8 cellular contexts compared by ENCODE assay signal in the genomic region with DNA sequence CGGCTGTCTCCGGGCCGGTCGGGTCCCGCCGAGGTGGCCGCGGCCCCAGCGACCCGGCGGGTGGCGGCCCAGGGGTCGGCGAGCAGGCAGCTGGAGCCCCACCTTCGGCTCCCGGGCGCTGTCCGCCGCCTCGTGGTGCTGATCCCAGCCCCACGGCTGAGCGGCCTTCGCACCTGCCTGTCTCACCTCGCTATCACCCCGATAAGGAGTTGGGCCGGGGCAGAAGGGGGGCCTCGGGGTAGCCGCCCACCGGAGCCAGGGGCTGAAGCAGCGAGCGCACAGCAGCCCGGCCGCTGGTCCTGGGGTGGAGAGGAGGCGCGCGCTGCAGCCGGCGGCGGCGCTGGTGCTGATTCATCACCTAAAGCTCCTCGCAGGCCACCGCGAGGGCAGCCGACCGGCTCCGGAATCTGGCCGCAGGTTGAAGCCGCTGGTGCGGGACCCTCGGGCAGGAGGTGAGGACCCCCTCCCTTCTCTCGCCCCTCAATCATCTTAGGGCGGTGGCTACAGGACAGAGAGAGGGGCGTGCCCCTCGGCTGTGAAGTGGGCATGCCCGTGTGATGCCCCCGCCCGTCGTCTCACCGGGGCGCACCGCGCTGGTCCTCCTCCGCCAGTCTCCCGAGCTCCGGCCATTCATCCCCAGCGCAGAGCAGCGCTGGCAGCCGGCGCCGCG.
A peak's percentile ranks its signal among the peaks of the same experiment; 100 is the strongest.
DNase-seq lines count a peak whose midpoint lies in the region; ATAC-seq and TF ChIP-seq lines count a peak whose summit lies in the region.

No MANE protein-coding gene starts in this region.

- H3K27me3 ChIP-seq in parathyroid adenoma (ENCODE audit: control insufficient read depth, insufficient read depth, low read length): no peaks in the 10 kb centered on the region

- H3K36me3 ChIP-seq in parathyroid adenoma (ENCODE audit: control insufficient read depth, insufficient read depth, low read length): no peaks in the 10 kb centered on the region

- H2AFZ ChIP-seq in parathyroid adenoma: peak overlapping the region; percentile 88

- DNase-seq in D341Med (ENCODE audit: low spot score) (peak; percentile 85), HuH-7 (ENCODE audit: low spot score) (peak; percentile 85), glomerular visceral epithelial cell (ENCODE audit: extremely low spot score) (peak; percentile 72), NCI-H1436 (lab: John Stamatoyannopoulos, UW) (no peak)
- peak; percentile 27 for DNase-seq in activated CD8-positive, alpha-beta memory T cell treated with anti-CD3 and anti-CD28 coated beads, Interleukin-2, amount 50 U/mL, for 4 hours

- no peak overlapping the region for H3K27ac ChIP-seq in parathyroid adenoma

- peak overlapping the region; percentile 8 for H3K4me3 ChIP-seq in parathyroid adenoma (ENCODE audit: low read depth, low read length)

- H3K9ac ChIP-seq in parathyroid adenoma: no peak overlapping the region

- H3K4me2 ChIP-seq in parathyroid adenoma (ENCODE audit: low read length): peak overlapping the region; percentile 67

- ATAC-seq in HG02642 (IDR thresholded peaks at IDR 0.05; ENCODE audit: poor library complexity, unreplicated experiment) (no peak), HG02870 (IDR thresholded peaks at IDR 0.05; ENCODE audit: unreplicated experiment) (no peak)

- H3K9me3 ChIP-seq in parathyroid adenoma (ENCODE audit: control insufficient read depth, low read length): no peaks in the 10 kb centered on the region

- H3K79me2 ChIP-seq in parathyroid adenoma: no peaks in the 10 kb centered on the region

- TF ChIP-seq CTCF in parathyroid adenoma (IDR thresholded peaks at IDR 0.05): no peak

- peaks cover 8% of the 10 kb centered on the region for H3K4me1 ChIP-seq in parathyroid adenoma
